18 cellular contexts compared by ENCODE assay signal in genomic region chr18:44834867-44835469, GRCh38.
DNase-seq lines count a peak whose midpoint lies in the region; ATAC-seq and TF ChIP-seq lines count a peak whose summit lies in the region.
"Had no signal": no experiment of that assay in that cellular context is flagged by ENCODE, and none has a peak within 500 bp of the region (broad histone marks: within the 10 kb centered on the region; RNA-seq: fewer than 3 reads in every experiment).

No MANE protein-coding gene starts in this region.

- peaks cover 34% of the 10 kb centered on the region for H3K79me2 ChIP-seq in smooth muscle cell (ENCODE audit: low read depth)

- no peaks in the 10 kb centered on the region for H3K36me3 ChIP-seq in smooth muscle cell (ENCODE audit: low read depth)
- H3K36me3 ChIP-seq: esophagus muscularis mucosa, uterus had no signal

- H3K9me3 ChIP-seq in smooth muscle cell (replicated peaks; ENCODE audit: low read depth): no peaks in the 10 kb centered on the region
- H3K9me3 ChIP-seq: esophagus muscularis mucosa, uterus had no signal

- H2AFZ ChIP-seq in smooth muscle cell (ENCODE audit: low read depth): no peak overlapping the region

- H3K4me1 ChIP-seq in smooth muscle cell (ENCODE audit: low read depth): peaks cover 32% of the 10 kb centered on the region

- ATAC-seq in left ventricle myocardium superior: peak; percentile 42
- no peak for ATAC-seq in Right ventricle myocardium superior (ENCODE audit: poor library complexity)

- H3K27ac ChIP-seq in smooth muscle cell (ENCODE audit: low read depth): no peak overlapping the region
- no peak overlapping the region for H3K27ac ChIP-seq in coronary artery
- H3K27ac ChIP-seq: HL-60 had no signal

- H3K36me3 Mint-ChIP-seq in brain (peaks cover 3% of the 10 kb centered on the region), nephron progenitor cell (ENCODE audit: low read depth) (no peaks in the 10 kb centered on the region)
- H3K36me3 Mint-ChIP-seq: activated naive CD8-positive, alpha-beta T cell had no signal

- H3F3A ChIP-seq in smooth muscle cell (ENCODE audit: low read depth): peaks cover 25% of the 10 kb centered on the region

- no peak overlapping the region for H3K9ac ChIP-seq in smooth muscle cell (ENCODE audit: low read depth)

- WGBS in smooth muscle cell (ENCODE audit: low lambda C conversion rate): 51% methylated on average over 5 of the region's 5 CpGs

- H4K20me1 ChIP-seq in smooth muscle cell (ENCODE audit: low read depth): peaks cover 34% of the 10 kb centered on the region

- H3K4me3 ChIP-seq in smooth muscle cell: no peak overlapping the region
- no peak overlapping the region for H3K4me3 ChIP-seq in coronary artery
- H3K4me3 ChIP-seq: esophagus muscularis mucosa, uterus had no signal

- no peak overlapping the region for H3K4me2 ChIP-seq in smooth muscle cell

- H3K27me3 ChIP-seq in smooth muscle cell (ENCODE audit: low read depth): no peaks in the 10 kb centered on the region
- H3K27me3 ChIP-seq: esophagus muscularis mucosa, uterus had no signal

- H3K27me3 Mint-ChIP-seq in brain (no peaks in the 10 kb centered on the region), nephron progenitor cell (ENCODE audit: low read depth, poor library complexity) (peaks cover 6% of the 10 kb centered on the region)
- H3K27me3 Mint-ChIP-seq: activated naive CD8-positive, alpha-beta T cell had no signal

- TF ChIP-seq CTCF in brain (conservative IDR thresholded peaks at IDR 0.05) (no peak), nephron progenitor cell (IDR thresholded peaks at IDR 0.05) (no peak), smooth muscle cell (IDR thresholded peaks at IDR 0.05; ENCODE audit: borderline replicate concordance, insufficient read depth, poor library complexity, severe bottlenecking) (no peak), coronary artery (IDR thresholded peaks at IDR 0.05) (no peak)

- H3K9me3 Mint-ChIP-seq in brain: peaks cover 0 to 2% (median 0%) of the 10 kb centered on the region in 5 experiments
- H3K9me3 Mint-ChIP-seq in nephron progenitor cell: no peaks in the 10 kb centered on the region
- H3K9me3 Mint-ChIP-seq: activated T-cell treated with anti-CD3 and anti-CD28 coated beads, Interleukin-2, amount 50 U/mL, for 24 hours; CD8-positive, alpha-beta memory T cell had no signal

- H3K4me1 Mint-ChIP-seq in brain (peaks cover 95% of the 10 kb centered on the region), nephron progenitor cell (peaks cover 75% of the 10 kb centered on the region)

- DNase-seq in left ventricle myocardium superior: no peak
- no peak for DNase-seq in Right ventricle myocardium superior
- no peak for DNase-seq in nephron progenitor cell
- no peak for DNase-seq in smooth muscle cell (lab: John Stamatoyannopoulos, UW; ENCODE audit: unreplicated experiment)
- no peak for DNase-seq in OCI-M2 (lab: John Stamatoyannopoulos, UW; ENCODE audit: unreplicated experiment)
- DNase-seq in coronary artery (ENCODE audit: low spot score): no peak
- DNase-seq in mucosa of gallbladder (ENCODE audit: low spot score): no peak
- DNase-seq: activated T-cell treated with anti-CD3 and anti-CD28 coated beads, Interleukin-2, amount 50 U/mL, for 24 hours; CD8-positive, alpha-beta memory T cell; KG1; NCI-H1092 treated with DMSO at 0.1 percent for 48 hours; occipital lobe; stimulated activated naive CD4-positive, alpha-beta T cell treated with Interleukin-2 at 50 U/mL for 16 hours had no signal

- intact Hi-C loops in left ventricle myocardium superior (cut with micrococcal nuclease) (no loop called here), Right ventricle myocardium superior (cut with DNase I) (no loop called here)

- peak overlapping the region; percentile 35 to 89 (median 77) for H3K27ac Mint-ChIP-seq in brain
- H3K27ac Mint-ChIP-seq in nephron progenitor cell: peak overlapping the region; percentile 76
- H3K27ac Mint-ChIP-seq: activated naive CD8-positive, alpha-beta T cell; activated T-cell treated with anti-CD3 and anti-CD28 coated beads, Interleukin-2, amount 50 U/mL, for 24 hours had no signal

- H3K4me3 Mint-ChIP-seq in brain: peak overlapping the region in 2 of 5 experiments; percentile 13
- peak overlapping the region; percentile 35 for H3K4me3 Mint-ChIP-seq in nephron progenitor cell
- H3K4me3 Mint-ChIP-seq: activated naive CD8-positive, alpha-beta T cell; activated T-cell treated with anti-CD3 and anti-CD28 coated beads, Interleukin-2, amount 50 U/mL, for 24 hours; CD8-positive, alpha-beta memory T cell had no signal
